Comparison of ENCODE assay signal across 15 cellular contexts in genomic region chr3:23867400-23867799, GRCh38. TPM values are rescaled to one million over a fixed set of nuclear protein-coding genes. Genes with fewer than 3 reads are reported as not detected.
DNase-seq lines count a peak whose midpoint lies in the region; ATAC-seq, FAIRE-seq and TF ChIP-seq lines count a peak whose summit lies in the region.
"Had no signal": no experiment of that assay in that cellular context is flagged by ENCODE, and none has a peak within 500 bp of the region (broad histone marks: within the 10 kb centered on the region; RNA-seq: fewer than 3 reads in every experiment).

No MANE protein-coding gene starts in this region.

- no peak for TF ChIP-seq POLR2A in endothelial cell of umbilical vein (IDR thresholded peaks at IDR 0.05; ENCODE audit: low read depth, low read length)

- H3K4me1 ChIP-seq in A673 (ENCODE audit: insufficient read depth, low read length, poor library complexity, severe bottlenecking) (no peaks in the 10 kb centered on the region), endothelial cell of umbilical vein (ENCODE audit: control insufficient read depth, extremely low read depth, insufficient read depth, low read length) (peaks cover 42% of the 10 kb centered on the region)

- H3K4me3 ChIP-seq in A673 (ENCODE audit: low read depth, low read length, poor library complexity, severe bottlenecking) (no peak overlapping the region), endothelial cell of umbilical vein (replicated peaks in 1 of 3; ENCODE audit: insufficient read depth in 1 of 3, low read depth in 1 of 3, low read length in 3 of 3) (no peak overlapping the region)
- H3K4me3 ChIP-seq: breast epithelium, esophagus squamous epithelium, hepatocyte had no signal

- no peak overlapping the region for H2AFZ ChIP-seq in endothelial cell of umbilical vein (ENCODE audit: low read depth, low read length)
- H2AFZ ChIP-seq: hepatocyte had no signal

- no peaks in the 10 kb centered on the region for H3K27me3 ChIP-seq in A673 (replicated peaks; ENCODE audit: insufficient read depth, low read depth, low read length, poor library complexity)
- H3K27me3 ChIP-seq in endothelial cell of umbilical vein (ENCODE audit: control insufficient read depth in 2 of 2, insufficient read depth in 2 of 2, low read length in 2 of 2): no peaks in the 10 kb centered on the region
- H3K27me3 ChIP-seq: breast epithelium, esophagus squamous epithelium, hepatocyte had no signal

- peak; percentile 48 for TF ChIP-seq CTCF in A673 (conservative IDR thresholded peaks at IDR 0.05; ENCODE audit: low read depth, low read length)
- TF ChIP-seq CTCF in GM12873 (IDR thresholded peaks at IDR 0.05; ENCODE audit: insufficient read depth, low read depth, low read length, missing control alignments): peak; percentile 25
- no peak for TF ChIP-seq CTCF in endothelial cell of umbilical vein (IDR thresholded peaks at IDR 0.05; ENCODE audit: extremely low read depth in 1 of 2, insufficient read depth in 1 of 2, low read depth in 1 of 2, low read length in 2 of 2)

- ATAC-seq in GM18498 (IDR thresholded peaks at IDR 0.05; ENCODE audit: unreplicated experiment): no peak

- H4K20me1 ChIP-seq in endothelial cell of umbilical vein (replicated peaks; ENCODE audit: control insufficient read depth, extremely low read depth, insufficient read depth, low read length): no peaks in the 10 kb centered on the region

- no peak overlapping the region for H3K9ac ChIP-seq in endothelial cell of umbilical vein (replicated peaks; ENCODE audit: extremely low read depth, insufficient read depth, low read length)

- POLR2A ChIA-PET in A673 (lab: Charles Lee; ENCODE audit: low non-redundant PET) (no interaction called here), endothelial cell of umbilical vein (lab: Charles Lee) (no interaction called here)

- no peaks in the 10 kb centered on the region for H3K9me3 ChIP-seq in A673 (ENCODE audit: low read depth, low read length, poor library complexity, severe bottlenecking)
- no peaks in the 10 kb centered on the region for H3K9me3 ChIP-seq in endothelial cell of umbilical vein (replicated peaks; ENCODE audit: control insufficient read depth, insufficient read depth, low read length)
- H3K9me3 ChIP-seq: breast epithelium, esophagus squamous epithelium had no signal

- H3K27ac ChIP-seq in A673 (ENCODE audit: low read depth, low read length, poor library complexity, severe bottlenecking) (no peak overlapping the region), endothelial cell of umbilical vein (ENCODE audit: insufficient read depth, low read depth, low read length) (no peak overlapping the region)
- H3K27ac ChIP-seq: breast epithelium, esophagus squamous epithelium, hepatocyte had no signal

- BruUV-seq in A673 (replicated peaks; lab: Mats Ljungman, UMichigan) (no TSS peak), endothelial cell of umbilical vein (replicated peaks; lab: Mats Ljungman, UMichigan) (no TSS peak)

- DNase-seq in A673 (ENCODE audit: low spot score) (no peak), OCI-M1 (lab: John Stamatoyannopoulos, UW) (peak; percentile 22), endothelial cell of umbilical vein (ENCODE audit: low read depth, low spot score) (peak; percentile 22), SKM-1 (lab: John Stamatoyannopoulos, UW; ENCODE audit: unreplicated experiment) (no peak), activated gamma-delta T cell (lab: John Stamatoyannopoulos, UW) (no peak), DMS114 treated with DMSO at 0.1 percent for 48 hours (lab: John Stamatoyannopoulos, UW; ENCODE audit: unreplicated experiment) (no peak)
- DNase-seq: activated CD4-positive, alpha-beta T cell treated with anti-CD3 and anti-CD28 coated beads, Interleukin-2, amount 10 ng/mL, durations not matched to agents 7 days and 5 days; activated naive CD8-positive, alpha-beta T cell treated with anti-CD3 and anti-CD28 coated beads for 36 hours; esophagus squamous epithelium; stimulated activated CD4-positive, alpha-beta T cell treated with anti-CD3 and anti-CD28 coated beads, Interleukin-2, amount 100 ng/mL, for 48 hours had no signal

- CTCF ChIA-PET in A673 (lab: Charles Lee) (no interaction called here), endothelial cell of umbilical vein (lab: Charles Lee) (interaction anchor here (2.0 kb wide), 1 partner anchor 9 kb away, joined by 16 read pairs; no protein-coding TSS in a partner anchor)

- no peaks in the 10 kb centered on the region for H3K36me3 ChIP-seq in A673 (ENCODE audit: insufficient read depth, low read length, poor library complexity, severe bottlenecking)
- no peaks in the 10 kb centered on the region for H3K36me3 ChIP-seq in endothelial cell of umbilical vein (ENCODE audit: control insufficient read depth in 2 of 2, extremely low read depth in 1 of 2, insufficient read depth in 2 of 2, low read length in 2 of 2)
- H3K36me3 ChIP-seq: breast epithelium, esophagus squamous epithelium had no signal

- H3K4me2 ChIP-seq in endothelial cell of umbilical vein (ENCODE audit: insufficient read depth, low read length): no peak overlapping the region
- H3K4me2 ChIP-seq: hepatocyte had no signal

- H3K79me2 ChIP-seq in endothelial cell of umbilical vein (ENCODE audit: control insufficient read depth, insufficient read depth, low read length): peaks cover 41% of the 10 kb centered on the region

- intact Hi-C loops in A673 (cut with micrococcal nuclease; ENCODE audit: unreplicated experiment) (no loop called here), endothelial cell of umbilical vein (cut with micrococcal nuclease) (no loop called here)

- dilution Hi-C loops in endothelial cell of umbilical vein (cut with MboI; ENCODE audit: extremely low pct_ligation_motif_present, low sequenced_read_pairs): no loop called here

- no peaks in the 10 kb centered on the region for H3K9me1 ChIP-seq in endothelial cell of umbilical vein (replicated peaks; ENCODE audit: control insufficient read depth, extremely low read depth, insufficient read depth, low read length)

- no peak for FAIRE-seq in endothelial cell of umbilical vein (lab: Jason Lieb, UNC)
- FAIRE-seq: GM18507 had no signal

TF ChIP-seq in endothelial cell of umbilical vein, 7 proteins besides CTCF, POLR2A, EP300 and RAD21:
- no peak for TF ChIP-seq JUN (IDR thresholded peaks at IDR 0.05; ENCODE audit: borderline replicate concordance, insufficient read depth, insufficient read length, low read depth)
- TF ChIP-seq POLR2AphosphoS5 (IDR thresholded peaks at IDR 0.05; ENCODE audit: insufficient read depth, low read depth, low read length): no peak

RNA-seq across cellular contexts. Expression of gene NKIRAS1, which starts 49.4 kb away (rescaled TPM):
- total RNA-seq in A673 (2021): 17.9 and 23.0 TPM in 2 replicates
- 2.8 and 2.9 TPM in 2 replicates for total RNA-seq in endothelial cell of umbilical vein
- polyA plus RNA-seq in endothelial cell of umbilical vein: 1.5 and 2.2 TPM in 2 replicates
- 2.0 and 2.5 TPM in 2 replicates for polyA plus RNA-seq in endothelial cell of umbilical vein (2011; cell fraction: cytosol; rRNA removed)
- 2.1 and 3.3 TPM in 2 replicates for polyA plus RNA-seq in endothelial cell of umbilical vein (2011; cell fraction: nucleus; rRNA removed)
- 3.5 and 3.8 TPM in 2 replicates for polyA plus RNA-seq in endothelial cell of umbilical vein (2012)
- 1.8 TPM in 2 replicates for polyA minus RNA-seq in endothelial cell of umbilical vein
- 3.3 TPM for polyA minus RNA-seq in endothelial cell of umbilical vein (2011; cell fraction: cytosol; rRNA and poly(A)+ RNA removed)
- 2.9 and 3.0 TPM in 2 replicates for polyA minus RNA-seq in endothelial cell of umbilical vein (2011; cell fraction: nucleus; rRNA and poly(A)+ RNA removed)

RNA-seq across cellular contexts. Expression of gene RPL15, which starts 49.5 kb away (rescaled TPM):
- total RNA-seq in A673 (2021) (1,911 and 1,939 TPM in 2 replicates), endothelial cell of umbilical vein (1,872 and 1,901 TPM in 2 replicates)
- polyA plus RNA-seq in endothelial cell of umbilical vein: 5,377 and 5,777 TPM in 2 replicates
- polyA plus RNA-seq in endothelial cell of umbilical vein (2011; cell fraction: cytosol; rRNA removed): 5,867 and 5,920 TPM in 2 replicates
- 1,424 and 1,737 TPM in 2 replicates for polyA plus RNA-seq in endothelial cell of umbilical vein (2011; cell fraction: nucleus; rRNA removed)
- polyA plus RNA-seq in endothelial cell of umbilical vein (2012): 2,753 and 2,992 TPM in 2 replicates
- 1,603 and 1,650 TPM in 2 replicates for polyA minus RNA-seq in endothelial cell of umbilical vein
- polyA minus RNA-seq in endothelial cell of umbilical vein (2011; cell fraction: cytosol; rRNA and poly(A)+ RNA removed): 1,144 TPM
- polyA minus RNA-seq in endothelial cell of umbilical vein (2011; cell fraction: nucleus; rRNA and poly(A)+ RNA removed): 244 and 285 TPM in 2 replicates

Comparison
In these comparisons a context has a peak if more than half of its experiments do, and no peak if none do; other contexts are left out.
1. DNase-seq: peak in OCI-M1 (single experiment) and endothelial cell of umbilical vein (single experiment); none in A673 (single experiment), SKM-1 (single experiment), activated gamma-delta T cell (single experiment) and DMS114 treated with DMSO at 0.1 percent for 48 hours (single experiment).
2. CTCF ChIP-seq: peak in A673 (single experiment) and GM12873 (single experiment); none in endothelial cell of umbilical vein (0 of 2).